ENCODE assay signal across 2 cellular contexts in genomic region chr10:71755179-71755879, GRCh38.
TF ChIP-seq lines count a peak whose summit lies in the region.

No MANE protein-coding gene starts in this region.

TF ChIP-seq in H1, 55 proteins besides CTCF, POLR2A, EP300 and RAD21:
- TF ChIP-seq CHD2 (IDR thresholded peaks at IDR 0.05; ENCODE audit: low read length) (no peak), CBX8 (IDR thresholded peaks at IDR 0.05; ENCODE audit: borderline replicate concordance, low read depth, low read length) (no peak), SIN3A (conservative IDR thresholded peaks at IDR 0.05 in 1 of 2, IDR thresholded peaks at IDR 0.05 in 1 of 2; ENCODE audit: low read depth in 1 of 2, low read length in 2 of 2) (no peak), E2F6 (IDR thresholded peaks at IDR 0.05) (no peak), GABPA (IDR thresholded peaks at IDR 0.05; ENCODE audit: borderline replicate concordance, insufficient read depth, low read length) (no peak), FOSL1 (IDR thresholded peaks at IDR 0.05; ENCODE audit: insufficient read depth, low read depth, low read length) (no peak), CBX5 (IDR thresholded peaks at IDR 0.05; ENCODE audit: low read depth, low read length) (no peak), SP4 (IDR thresholded peaks at IDR 0.05; ENCODE audit: low read length) (no peak), NANOG (IDR thresholded peaks at IDR 0.05; ENCODE audit: insufficient read depth, low read depth, low read length, poor library complexity, severe bottlenecking) (no peak), GTF2F1 (IDR thresholded peaks at IDR 0.05; ENCODE audit: borderline replicate concordance, low read depth, low read length) (no peak)

TF ChIP-seq in WTC11, 78 proteins besides CTCF, POLR2A, EP300 and RAD21:
- no peak for TF ChIP-seq ZSCAN18 (CRISPR knock-in tag; IDR thresholded peaks at IDR 0.05)
- TF ChIP-seq ZNF423 (CRISPR knock-in tag; IDR thresholded peaks at IDR 0.05) = no peak
- no peak for TF ChIP-seq STAT6 (CRISPR knock-in tag; conservative IDR thresholded peaks at IDR 0.05; ENCODE audit: low read depth)
- TF ChIP-seq SOX15 (CRISPR knock-in tag; IDR thresholded peaks at IDR 0.05) = no peak
- TF ChIP-seq ZNF416 (CRISPR knock-in tag; IDR thresholded peaks at IDR 0.05) = no peak
- TF ChIP-seq FOXP4 (CRISPR knock-in tag; IDR thresholded peaks at IDR 0.05) = no peak
- TF ChIP-seq KAT7 (CRISPR knock-in tag; IDR thresholded peaks at IDR 0.05; ENCODE audit: borderline replicate concordance) = no peak
- TF ChIP-seq ETV6 (CRISPR knock-in tag; IDR thresholded peaks at IDR 0.05) = no peak
- TF ChIP-seq ERG (CRISPR knock-in tag; IDR thresholded peaks at IDR 0.05) = no peak
- TF ChIP-seq GABPB1 (CRISPR knock-in tag; IDR thresholded peaks at IDR 0.05) = no peak
- no peak for TF ChIP-seq TEAD4 (CRISPR knock-in tag; IDR thresholded peaks at IDR 0.05)
- TF ChIP-seq AR (CRISPR knock-in tag; IDR thresholded peaks at IDR 0.05) = no peak
- TF ChIP-seq GRHL2 (CRISPR knock-in tag; IDR thresholded peaks at IDR 0.05; ENCODE audit: insufficient replicate concordance, severe bottlenecking) = no peak
- no peak for TF ChIP-seq ZNF281 (CRISPR knock-in tag; IDR thresholded peaks at IDR 0.05)
- no peak for TF ChIP-seq NFE2L1 (CRISPR knock-in tag; IDR thresholded peaks at IDR 0.05)
- no peak for TF ChIP-seq NR3C1 (CRISPR knock-in tag; conservative IDR thresholded peaks at IDR 0.05; ENCODE audit: low read depth)
- TF ChIP-seq E2F4 (CRISPR knock-in tag; IDR thresholded peaks at IDR 0.05; ENCODE audit: borderline replicate concordance, low read depth) = no peak
